Comparison of ENCODE assay signal across 1 cellular context in genomic region chr10:63116452-63117072, GRCh38.
TF ChIP-seq lines count a peak whose summit lies in the region.

No MANE protein-coding gene starts in this region.

TF ChIP-seq in K562, 482 proteins besides CTCF, POLR2A, EP300 and RAD21 (continued from another document):
- TF ChIP-seq ATF3 (IDR thresholded peaks at IDR 0.05) = peak; percentile 74
- TF ChIP-seq ATF3 (CRISPR knock-in tag; conservative IDR thresholded peaks at IDR 0.05) = no peak
- TF ChIP-seq CXXC5 (CRISPR knock-in tag; IDR thresholded peaks at IDR 0.05) = peak; percentile 47
- no peak for TF ChIP-seq THRA (IDR thresholded peaks at IDR 0.05)
- TF ChIP-seq SMARCE1 (IDR thresholded peaks at IDR 0.05) = peak; percentile 44; the same call in 1 of the 2 replicates
- no peak for TF ChIP-seq SIN3A (IDR thresholded peaks at IDR 0.05; ENCODE audit: borderline replicate concordance in 2 of 2, control insufficient read depth in 1 of 2, low read depth in 2 of 2, low read length in 2 of 2)
- TF ChIP-seq DMBX1 (CRISPR knock-in tag; IDR thresholded peaks at IDR 0.05; ENCODE audit: borderline replicate concordance) = peak; percentile 64; the same call in 1 of the 2 replicates
- no peak for TF ChIP-seq ZNF197 (CRISPR knock-in tag; IDR thresholded peaks at IDR 0.05; ENCODE audit: low read depth)
- TF ChIP-seq SETDB1 (IDR thresholded peaks at IDR 0.05; ENCODE audit: low read length) = no peak
- TF ChIP-seq OTX1 (CRISPR knock-in tag; IDR thresholded peaks at IDR 0.05) = no peak
- no peak for TF ChIP-seq MTA1 (IDR thresholded peaks at IDR 0.05; ENCODE audit: borderline replicate concordance)
- peak; percentile 40; the same call in 1 of the 2 replicates for TF ChIP-seq IRF9 (tag; IDR thresholded peaks at IDR 0.05)
- no peak for TF ChIP-seq NRF1 (conservative IDR thresholded peaks at IDR 0.05 in 1 of 2, IDR thresholded peaks at IDR 0.05 in 1 of 2)
- TF ChIP-seq MECOM (CRISPR knock-in tag; IDR thresholded peaks at IDR 0.05) = no peak
- no peak for TF ChIP-seq ZNF347 (CRISPR knock-in tag; IDR thresholded peaks at IDR 0.05; ENCODE audit: low read depth)
- TF ChIP-seq ZEB2 (IDR thresholded peaks at IDR 0.05) = 0 out of 2 replicates have a peak, but pooled peaks have one; percentile 31
- peak; percentile 51; the same call in 1 of the 2 replicates for TF ChIP-seq CREM (IDR thresholded peaks at IDR 0.05; ENCODE audit: low read depth)
- 0 out of 2 replicates have a peak, but pooled peaks have one; percentile 16 for TF ChIP-seq DPF2 (IDR thresholded peaks at IDR 0.05)
- TF ChIP-seq SMARCA4 (IDR thresholded peaks at IDR 0.05) = peak; percentile 31; the same call in 1 of the 2 replicates
- no peak for TF ChIP-seq MAZ (CRISPR knock-in tag; conservative IDR thresholded peaks at IDR 0.05 in 1 of 2, IDR thresholded peaks at IDR 0.05 in 1 of 2)
- TF ChIP-seq ARID1B (IDR thresholded peaks at IDR 0.05) = 0 out of 2 replicates have a peak, but pooled peaks have one; percentile 18
- TF ChIP-seq ZNF384 (IDR thresholded peaks at IDR 0.05; ENCODE audit: low read depth, low read length) = peak; percentile 64
- no peak for TF ChIP-seq RNF2 (IDR thresholded peaks at IDR 0.05)
- peak; percentile 54 for TF ChIP-seq JUND (IDR thresholded peaks at IDR 0.05; ENCODE audit: borderline replicate concordance, low read depth, low read length)
- TF ChIP-seq JUND (tag; IDR thresholded peaks at IDR 0.05; ENCODE audit: borderline replicate concordance, low read depth, low read length) = no peak
- TF ChIP-seq NCOA2 (IDR thresholded peaks at IDR 0.05; ENCODE audit: partially characterized antibody in 2 of 2) = no peak
